In genomic region chr3:193708270-193708669, GRCh38 we compare ENCODE assay signal across 17 cellular contexts.
DNase-seq lines count a peak whose midpoint lies in the region; ATAC-seq lines count a peak whose summit lies in the region.
"Had no signal": no experiment of that assay in that cellular context is flagged by ENCODE, and none has a peak within 500 bp of the region (broad histone marks: within the 10 kb centered on the region; RNA-seq: fewer than 3 reads in every experiment).

No MANE protein-coding gene starts in this region.

- no peak overlapping the region for H3K9ac ChIP-seq in neuronal stem cell (ENCODE audit: low read depth, low read length, poor library complexity)

- peaks cover 0 to 4% of the 10 kb centered on the region in 2 donors for H3K9me3 ChIP-seq in neuronal stem cell (replicated peaks in 1 of 2; ENCODE audit: control insufficient read depth in 2 of 2, insufficient read depth in 1 of 2, low read depth in 1 of 2, low read length in 2 of 2)

- H3K27ac ChIP-seq in neuronal stem cell (replicated peaks; ENCODE audit: low read length), result no peak overlapping the region

- H4K91ac ChIP-seq in neuronal stem cell (ENCODE audit: low read depth, low read length, poor library complexity), result no peak overlapping the region

- H3K4me3 ChIP-seq in neuronal stem cell (ENCODE audit: low read length in 2 of 2), result no peak overlapping the region
- H3K4me3 ChIP-seq: GM23338 had no signal

- no peak overlapping the region for H3K23ac ChIP-seq in neuronal stem cell (ENCODE audit: low read depth, low read length, poor library complexity)

- no peaks in the 10 kb centered on the region for H3K27me3 Mint-ChIP-seq in activated naive CD4-positive, alpha-beta T cell treated with anti-CD3 and anti-CD28 coated beads, Interleukin-2, amount 50 U/mL, for 24 hours
- H3K27me3 Mint-ChIP-seq: CD4-positive, alpha-beta memory T cell had no signal

- H2AK5ac ChIP-seq in neuronal stem cell (ENCODE audit: low read depth, low read length), result no peak overlapping the region

- no peak overlapping the region for H3K4ac ChIP-seq in neuronal stem cell (ENCODE audit: low read length)

- H3K4me1 Mint-ChIP-seq in activated naive CD4-positive, alpha-beta T cell treated with anti-CD3 and anti-CD28 coated beads, Interleukin-2, amount 50 U/mL, for 24 hours, result no peaks in the 10 kb centered on the region

- H2AFZ ChIP-seq in neuronal stem cell (ENCODE audit: low read length), result no peak overlapping the region
- H2AFZ ChIP-seq: GM23338 had no signal

- H2BK120ac ChIP-seq in neuronal stem cell (ENCODE audit: low read depth, low read length), result no peak overlapping the region

- peaks cover 0 to 5% (median 0%) of the 10 kb centered on the region in 3 experiments for H3K27me3 ChIP-seq in neuronal stem cell (ENCODE audit: control insufficient read depth in 3 of 3, insufficient read depth in 3 of 3, low read depth in 1 of 3, low read length in 3 of 3)

- H2BK12ac ChIP-seq in neuronal stem cell (ENCODE audit: low read length), result peak overlapping the region; percentile 12

- H3K36me3 ChIP-seq in neuronal stem cell (replicated peaks in 1 of 2; ENCODE audit: control insufficient read depth in 2 of 2, insufficient read depth in 2 of 2, low read length in 2 of 2), result no peaks in the 10 kb centered on the region

- intact Hi-C loops in left ventricle myocardium superior (cut with micrococcal nuclease) (no loop called here), cardiac septum (cut with DNase I) (no loop called here)

- no CpG with 5 or more reads among the region's 3 CpGs for WGBS in neuronal stem cell (ENCODE audit: extremely low coverage in 2 of 2, insufficient read length in 2 of 2, insufficient replicate concordance in 1 of 2), 2 donors

- no peak overlapping the region for H3K4me3 Mint-ChIP-seq in activated naive CD4-positive, alpha-beta T cell treated with anti-CD3 and anti-CD28 coated beads, Interleukin-2, amount 50 U/mL, for 24 hours
- H3K4me3 Mint-ChIP-seq: CD4-positive, alpha-beta memory T cell; GM23338; H9 had no signal

- no peaks in the 10 kb centered on the region for H3K79me1 ChIP-seq in neuronal stem cell (ENCODE audit: low read depth, low read length)

- H3K4me1 ChIP-seq in neuronal stem cell (ENCODE audit: control insufficient read depth in 2 of 2, insufficient read depth in 1 of 2, low read depth in 1 of 2, low read length in 2 of 2), result peaks cover 27 to 41% of the 10 kb centered on the region in 2 donors

- H4K8ac ChIP-seq in neuronal stem cell (ENCODE audit: low read depth, low read length), result no peak overlapping the region

- ATAC-seq in left ventricle myocardium superior, result peak; percentile 63
- ATAC-seq: GM23338, HCT116 had no signal

- H3K14ac ChIP-seq in neuronal stem cell (ENCODE audit: low read length), result no peak overlapping the region

- H2BK5ac ChIP-seq in neuronal stem cell (ENCODE audit: low read length), result no peak overlapping the region

- no peaks in the 10 kb centered on the region for H3K9me3 Mint-ChIP-seq in activated naive CD4-positive, alpha-beta T cell treated with anti-CD3 and anti-CD28 coated beads, Interleukin-2, amount 50 U/mL, for 24 hours

- H3K18ac ChIP-seq in neuronal stem cell (ENCODE audit: low read length), result no peak overlapping the region

- no peak overlapping the region for H3K4me2 ChIP-seq in neuronal stem cell (ENCODE audit: insufficient read depth, low read length, poor library complexity, severe bottlenecking)
- H3K4me2 ChIP-seq: GM23338 had no signal

- no peak for DNase-seq in activated naive CD4-positive, alpha-beta T cell (lab: John Stamatoyannopoulos, UW)
- DNase-seq in left ventricle myocardium superior, result no peak
- no peak for DNase-seq in cardiac septum (ENCODE audit: low spot score)
- DNase-seq in neuronal stem cell (ENCODE audit: low spot score), result no peak
- DNase-seq in activated effector memory CD4-positive, alpha-beta T cell treated with Interleukin-2 at 50 U/mL for 16 hours, result no peak
- no peak for DNase-seq in stimulated activated CD4-positive, alpha-beta T cell treated with anti-CD3 and anti-CD28 coated beads, Interleukin-12 subunit alpha, Interleukin-12 subunit beta, amount 100 ng/mL, for 4 hours
- DNase-seq: C1 segment of cervical spinal cord; Calu3; CD4-positive, alpha-beta memory T cell; COR-L47; DMS79; EL; GF-D8; H9 had no signal

- no peak overlapping the region for H2BK15ac ChIP-seq in neuronal stem cell (ENCODE audit: low read length)

- peak overlapping the region; percentile 60 for H3K27ac Mint-ChIP-seq in activated naive CD4-positive, alpha-beta T cell treated with anti-CD3 and anti-CD28 coated beads, Interleukin-2, amount 50 U/mL, for 24 hours
- H3K27ac Mint-ChIP-seq: GM23338, H9 had no signal

- H3K36me3 Mint-ChIP-seq in activated naive CD4-positive, alpha-beta T cell treated with anti-CD3 and anti-CD28 coated beads, Interleukin-2, amount 50 U/mL, for 24 hours, result peaks cover 1% of the 10 kb centered on the region
- H3K36me3 Mint-ChIP-seq: CD4-positive, alpha-beta memory T cell had no signal
